ENCODE assay signal across 24 cellular contexts in the genomic region with DNA sequence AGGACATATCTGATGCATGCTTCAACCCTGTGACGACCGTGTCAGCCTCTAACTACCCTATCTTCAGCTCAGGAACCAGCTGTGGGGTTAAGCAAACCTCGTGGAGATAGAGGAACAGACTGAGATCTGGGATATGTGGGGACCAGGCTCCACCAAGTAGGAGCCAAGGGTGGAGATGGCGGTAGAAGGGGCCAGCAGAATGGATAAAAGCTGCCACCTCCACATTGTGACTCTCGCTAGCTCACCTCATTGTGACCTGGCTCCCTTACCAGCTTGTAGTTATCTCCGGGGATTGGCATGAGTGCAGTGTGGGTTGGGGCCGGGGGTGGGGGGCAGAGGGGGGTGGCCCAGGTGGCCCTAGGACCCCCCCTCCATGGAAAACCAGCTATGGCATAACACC. TPM values are rescaled to one million over a fixed set of nuclear protein-coding genes. Genes with fewer than 3 reads are reported as not detected.
"Had no signal": no experiment of that assay in that cellular context is flagged by ENCODE, and none has a peak within 500 bp of the region (broad histone marks: within the 10 kb centered on the region; RNA-seq: fewer than 3 reads in every experiment).

SPEM2 (plus strand) TSS at position 301 of the 400 bp plus-strand sequence; CDS start at position 374, 73 bp downstream.

- H3K36me3 ChIP-seq: MG63, SJSA1 had no signal

- H3K4me3 ChIP-seq: MG63, SJSA1, SK-N-MC had no signal

- H3K4me1 ChIP-seq: SJSA1 had no signal

- DNase-seq: IMR-90, Karpas-422, KG1, MG63, NCI-H1092, NCI-H1105 treated with DMSO at 0.1 percent for 48 hours, NCI-H1417 treated with DMSO at 0.1 percent for 48 hours, NCI-H146, NCI-H1694 treated with DMSO at 0.1 percent for 48 hours, NCI-H1930, NCI-H2081, NCI-H2107, NCI-H2227 treated with DMSO at 0.1 percent for 48 hours, NCI-H510A, NCI-H524 treated with DMSO at 0.1 percent for 48 hours, NCI-H69, NCI-H774, Right ventricle myocardium superior, RPMI8226, SIG-M5 had no signal

- H3K27me3 ChIP-seq: MG63, SJSA1 had no signal

- H3K27ac ChIP-seq: SJSA1, SK-N-MC had no signal

- ATAC-seq: HepG2 had no signal

- H3K9me3 ChIP-seq: MG63, SJSA1 had no signal

RNA-seq across cellular contexts. Expression of gene SPEM2, which starts in this region (rescaled TPM):
- total RNA-seq: HepG2, HT1080, IMR-90, Right ventricle myocardium superior, SJSA1 had no signal
- polyA plus RNA-seq: HepG2, IMR-90 had no signal
